In the genomic region with DNA sequence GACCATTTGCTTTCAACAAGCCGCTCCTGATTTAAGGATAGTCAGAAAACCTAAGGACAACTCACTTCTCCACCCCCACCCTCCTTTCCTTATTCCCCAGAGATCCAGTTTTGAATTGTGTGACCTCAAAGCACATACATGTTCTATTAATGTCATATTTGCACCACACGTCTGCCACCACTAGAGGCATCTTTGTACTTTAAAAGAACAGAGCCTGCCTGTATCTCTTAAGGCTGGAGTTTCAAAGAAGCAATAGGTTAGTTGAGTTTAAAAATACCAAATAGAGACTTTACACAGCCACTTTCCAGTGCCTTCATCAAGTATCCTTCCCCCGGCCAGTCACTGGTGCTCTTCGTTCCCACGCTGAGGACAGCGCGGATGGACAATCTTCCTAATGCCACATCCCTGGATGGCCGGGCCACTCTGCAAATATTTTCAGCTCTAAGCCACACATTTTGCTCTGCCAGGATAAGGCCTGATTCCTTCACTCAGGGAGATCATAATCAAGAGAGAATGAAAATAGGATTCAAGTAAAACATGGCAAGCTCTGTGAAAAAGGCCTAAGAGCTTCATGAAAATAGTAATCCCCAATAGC, we compare ENCODE assay signal across 9 cellular contexts.
A peak's percentile ranks its signal among the peaks of the same experiment; 100 is the strongest.
DNase-seq lines count a peak whose midpoint lies in the region; ATAC-seq and TF ChIP-seq lines count a peak whose summit lies in the region.
"Had no signal": no experiment of that assay in that cellular context is flagged by ENCODE, and none has a peak within 500 bp of the region (broad histone marks: within the 10 kb centered on the region; RNA-seq: fewer than 3 reads in every experiment).

No MANE protein-coding gene starts in this region.

- H3K27me3 Mint-ChIP-seq in chondrocyte (ENCODE audit: low read depth), result peaks cover 6% of the 10 kb centered on the region

- no peak overlapping the region for H3K27ac Mint-ChIP-seq in chondrocyte (ENCODE audit: unreplicated experiment)

- ATAC-seq in GM21723 (IDR thresholded peaks at IDR 0.05; ENCODE audit: unreplicated experiment), result peak; percentile 86

- peak; percentile 70 for TF ChIP-seq CTCF in LNCAP (IDR thresholded peaks at IDR 0.05)
- TF ChIP-seq CTCF in chondrocyte (IDR thresholded peaks at IDR 0.05), result peak; percentile 73
- peak; percentile 66 for TF ChIP-seq CTCF in retinal pigment epithelial cell (conservative IDR thresholded peaks at IDR 0.05; ENCODE audit: low read depth, low read length)

- H3K36me3 Mint-ChIP-seq in chondrocyte (ENCODE audit: low read depth), result peaks cover 2% of the 10 kb centered on the region

- peaks cover 6% of the 10 kb centered on the region for H3K4me1 Mint-ChIP-seq in chondrocyte (ENCODE audit: low read depth)

- H3K4me3 ChIP-seq in retinal pigment epithelial cell (ENCODE audit: low read length), result no peak overlapping the region
- H3K4me3 ChIP-seq: BLaER1 had no signal

- H3K9me3 Mint-ChIP-seq in chondrocyte (ENCODE audit: low read depth), result no peaks in the 10 kb centered on the region

- H3K4me3 Mint-ChIP-seq in chondrocyte (ENCODE audit: unreplicated experiment), result no peak overlapping the region

- DNase-seq in DMS53 (lab: John Stamatoyannopoulos, UW) (peak; percentile 66), DMS53 treated with DMSO at 0.1 percent for 48 hours (lab: John Stamatoyannopoulos, UW; ENCODE audit: unreplicated experiment) (no peak), chondrocyte (ENCODE audit: low spot score) (no peak), retinal pigment epithelial cell (ENCODE audit: low read depth) (no peak), posterior vena cava (ENCODE audit: low spot score) (no peak)
- no peak for DNase-seq in activated effector memory CD4-positive, alpha-beta T cell treated with Interleukin-2 at 50 U/mL for 16 hours

- intact Hi-C loops in posterior vena cava (cut with DNase I), result no loop called here
